Comparison of ENCODE assay signal across 1 cellular context in the genomic region with DNA sequence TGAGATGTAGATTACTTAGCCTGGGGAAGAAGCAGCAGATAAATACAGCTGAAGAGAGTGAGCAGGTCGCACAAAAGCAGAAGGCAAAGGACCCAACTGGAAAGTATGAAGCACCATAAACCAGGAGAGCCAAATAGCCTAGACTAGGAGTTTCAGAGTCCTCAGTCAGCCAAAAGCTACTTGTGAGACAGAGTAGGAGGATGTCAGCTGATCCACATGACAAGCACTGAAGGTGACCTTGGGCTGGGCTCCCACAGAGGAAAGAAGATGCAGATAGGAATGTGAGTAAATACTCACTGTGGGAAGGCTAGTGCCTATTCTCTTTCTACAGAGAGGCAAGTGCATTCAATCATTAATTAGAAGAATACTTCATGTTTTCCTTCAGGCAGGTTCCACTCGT.
TF ChIP-seq lines count a peak whose summit lies in the region.

No MANE protein-coding gene starts in this region.

TF ChIP-seq in H1, 55 proteins besides CTCF, POLR2A, EP300 and RAD21 (continued from another document):
- TF ChIP-seq TEAD4 (IDR thresholded peaks at IDR 0.05; ENCODE audit: low read depth, low read length) = 0 out of 2 replicates have a peak, but pooled peaks have one; percentile 22
